1 cellular context compared by ENCODE assay signal in the genomic region with DNA sequence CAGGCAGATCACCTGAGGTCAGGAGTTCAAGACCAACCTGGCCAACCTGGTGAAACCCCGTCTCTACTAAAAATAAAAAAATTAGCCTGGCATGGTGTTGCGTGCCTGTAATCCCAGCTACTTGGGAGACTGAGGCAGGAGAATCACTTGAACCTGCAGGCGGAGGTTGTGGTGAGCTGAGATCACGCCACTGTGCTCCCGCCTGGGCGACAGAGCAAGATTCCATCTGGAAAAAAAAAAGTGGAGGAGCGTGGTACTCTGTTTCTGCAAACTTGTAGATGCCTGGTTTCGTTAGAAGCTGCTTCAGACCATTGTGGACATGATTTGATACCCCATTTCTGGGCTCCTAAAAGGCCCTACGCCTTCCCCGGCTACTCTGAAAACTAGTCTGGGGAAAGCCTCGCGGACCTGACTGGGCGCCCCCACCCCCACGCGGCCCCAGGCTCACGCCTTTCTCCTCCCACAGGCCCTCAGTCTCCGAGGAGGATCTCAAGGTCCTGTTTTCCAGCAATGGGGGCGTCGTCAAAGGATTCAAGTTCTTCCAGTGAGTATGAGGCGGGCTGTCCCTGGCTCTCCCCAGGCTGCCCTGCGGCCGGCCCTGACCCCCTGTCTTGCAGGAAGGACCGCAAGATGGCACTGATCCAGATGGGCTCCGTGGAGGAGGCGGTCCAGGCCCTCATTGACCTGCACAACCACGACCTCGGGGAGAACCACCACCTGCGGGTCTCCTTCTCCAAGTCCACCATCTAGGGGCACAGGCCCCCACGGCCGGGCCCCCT.
TF ChIP-seq lines count a peak whose summit lies in the region.

No MANE protein-coding gene starts in this region.

TF ChIP-seq in WTC11, 78 proteins besides CTCF, POLR2A, EP300 and RAD21:
- TF ChIP-seq, protein P1, sequence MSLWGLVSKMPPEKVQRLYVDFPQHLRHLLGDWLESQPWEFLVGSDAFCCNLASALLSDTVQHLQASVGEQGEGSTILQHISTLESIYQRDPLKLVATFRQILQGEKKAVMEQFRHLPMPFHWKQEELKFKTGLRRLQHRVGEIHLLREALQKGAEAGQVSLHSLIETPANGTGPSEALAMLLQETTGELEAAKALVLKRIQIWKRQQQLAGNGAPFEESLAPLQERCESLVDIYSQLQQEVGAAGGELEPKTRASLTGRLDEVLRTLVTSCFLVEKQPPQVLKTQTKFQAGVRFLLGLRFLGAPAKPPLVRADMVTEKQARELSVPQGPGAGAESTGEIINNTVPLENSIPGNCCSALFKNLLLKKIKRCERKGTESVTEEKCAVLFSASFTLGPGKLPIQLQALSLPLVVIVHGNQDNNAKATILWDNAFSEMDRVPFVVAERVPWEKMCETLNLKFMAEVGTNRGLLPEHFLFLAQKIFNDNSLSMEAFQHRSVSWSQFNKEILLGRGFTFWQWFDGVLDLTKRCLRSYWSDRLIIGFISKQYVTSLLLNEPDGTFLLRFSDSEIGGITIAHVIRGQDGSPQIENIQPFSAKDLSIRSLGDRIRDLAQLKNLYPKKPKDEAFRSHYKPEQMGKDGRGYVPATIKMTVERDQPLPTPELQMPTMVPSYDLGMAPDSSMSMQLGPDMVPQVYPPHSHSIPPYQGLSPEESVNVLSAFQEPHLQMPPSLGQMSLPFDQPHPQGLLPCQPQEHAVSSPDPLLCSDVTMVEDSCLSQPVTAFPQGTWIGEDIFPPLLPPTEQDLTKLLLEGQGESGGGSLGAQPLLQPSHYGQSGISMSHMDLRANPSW (CRISPR knock-in tag; conservative IDR thresholded peaks at IDR 0.05; ENCODE audit: low read depth), result no peak
- TF ChIP-seq ZBTB21 (CRISPR knock-in tag; IDR thresholded peaks at IDR 0.05; ENCODE audit: borderline replicate concordance) (no peak), NFE2L1 (CRISPR knock-in tag; IDR thresholded peaks at IDR 0.05) (no peak), NFATC4 (CRISPR knock-in tag; IDR thresholded peaks at IDR 0.05) (no peak)
- TF ChIP-seq, protein P2, sequence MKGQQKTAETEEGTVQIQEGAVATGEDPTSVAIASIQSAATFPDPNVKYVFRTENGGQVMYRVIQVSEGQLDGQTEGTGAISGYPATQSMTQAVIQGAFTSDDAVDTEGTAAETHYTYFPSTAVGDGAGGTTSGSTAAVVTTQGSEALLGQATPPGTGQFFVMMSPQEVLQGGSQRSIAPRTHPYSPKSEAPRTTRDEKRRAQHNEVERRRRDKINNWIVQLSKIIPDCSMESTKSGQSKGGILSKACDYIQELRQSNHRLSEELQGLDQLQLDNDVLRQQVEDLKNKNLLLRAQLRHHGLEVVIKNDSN (CRISPR knock-in tag; IDR thresholded peaks at IDR 0.05), result no peak
- TF ChIP-seq, protein P3, sequence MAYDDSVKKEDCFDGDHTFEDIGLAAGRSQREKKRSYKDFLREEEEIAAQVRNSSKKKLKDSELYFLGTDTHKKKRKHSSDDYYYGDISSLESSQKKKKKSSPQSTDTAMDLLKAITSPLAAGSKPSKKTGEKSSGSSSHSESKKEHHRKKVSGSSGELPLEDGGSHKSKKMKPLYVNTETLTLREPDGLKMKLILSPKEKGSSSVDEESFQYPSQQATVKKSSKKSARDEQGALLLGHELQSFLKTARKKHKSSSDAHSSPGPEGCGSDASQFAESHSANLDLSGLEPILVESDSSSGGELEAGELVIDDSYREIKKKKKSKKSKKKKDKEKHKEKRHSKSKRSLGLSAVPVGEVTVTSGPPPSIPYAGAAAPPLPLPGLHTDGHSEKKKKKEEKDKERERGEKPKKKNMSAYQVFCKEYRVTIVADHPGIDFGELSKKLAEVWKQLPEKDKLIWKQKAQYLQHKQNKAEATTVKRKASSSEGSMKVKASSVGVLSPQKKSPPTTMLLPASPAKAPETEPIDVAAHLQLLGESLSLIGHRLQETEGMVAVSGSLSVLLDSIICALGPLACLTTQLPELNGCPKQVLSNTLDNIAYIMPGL (CRISPR knock-in tag; IDR thresholded peaks at IDR 0.05), result no peak
- TF ChIP-seq, protein P4, sequence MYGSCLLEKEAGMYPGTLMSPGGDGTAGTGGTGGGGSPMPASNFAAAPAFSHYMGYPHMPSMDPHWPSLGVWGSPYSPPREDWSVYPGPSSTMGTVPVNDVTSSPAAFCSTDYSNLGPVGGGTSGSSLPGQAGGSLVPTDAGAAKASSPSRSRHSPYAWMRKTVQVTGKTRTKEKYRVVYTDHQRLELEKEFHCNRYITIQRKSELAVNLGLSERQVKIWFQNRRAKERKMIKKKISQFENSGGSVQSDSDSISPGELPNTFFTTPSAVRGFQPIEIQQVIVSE (CRISPR knock-in tag; IDR thresholded peaks at IDR 0.05; ENCODE audit: borderline replicate concordance), result no peak
